ENCODE assay signal across 10 cellular contexts in genomic region chr2:85843543-85843942, GRCh38. TPM values are rescaled to one million over a fixed set of nuclear protein-coding genes. Genes with fewer than 3 reads are reported as not detected.
DNase-seq lines count a peak whose midpoint lies in the region; ATAC-seq, FAIRE-seq and TF ChIP-seq lines count a peak whose summit lies in the region.
"Had no signal": no experiment of that assay in that cellular context is flagged by ENCODE, and none has a peak within 500 bp of the region (broad histone marks: within the 10 kb centered on the region; RNA-seq: fewer than 3 reads in every experiment).

No MANE protein-coding gene starts in this region.

- no peak for ATAC-seq in HG03442 (IDR thresholded peaks at IDR 0.05; ENCODE audit: unreplicated experiment)

- H2AFZ ChIP-seq in OCI-LY1 (ENCODE audit: low read length), result no peak overlapping the region
- no peak overlapping the region for H2AFZ ChIP-seq in H1 (ENCODE audit: low read length)

- no peak for TF ChIP-seq POLR2A in H1 (IDR thresholded peaks at IDR 0.05; ENCODE audit: control extremely low read depth in 1 of 2, low read depth in 2 of 2, low read length in 2 of 2)

- H3K4me1 ChIP-seq in OCI-LY1 (ENCODE audit: insufficient read depth, low read length, severe bottlenecking) (no peaks in the 10 kb centered on the region), H1 (replicated peaks in 1 of 4; ENCODE audit: control insufficient read depth in 3 of 4, insufficient read depth in 4 of 4, low read length in 3 of 4) (no peaks in the 10 kb centered on the region)

- peaks cover 8% of the 10 kb centered on the region for H3K9me3 Mint-ChIP-seq in activated CD4-positive, alpha-beta T cell treated with anti-CD3 and anti-CD28 coated beads, Interleukin-2, amount 10 ng/mL, durations not matched to agents 24 days and 14 days

- TF ChIP-seq EP300 in H1 (IDR thresholded peaks at IDR 0.05; ENCODE audit: borderline replicate concordance in 1 of 2, low read depth in 2 of 2, low read length in 2 of 2), result no peak

- no peak overlapping the region for H3K14ac ChIP-seq in H1 (ENCODE audit: insufficient read length)

- peak; percentile 79 for TF ChIP-seq CTCF in OCI-LY1 (IDR thresholded peaks at IDR 0.05; ENCODE audit: low read length)
- TF ChIP-seq CTCF in H1 (IDR thresholded peaks at IDR 0.05; ENCODE audit: control extremely low read depth in 1 of 3, insufficient read depth in 1 of 3, low read depth in 1 of 3, low read length in 3 of 3), result peak; percentile 47 to 70 (median 58)

- H3K36me3 Mint-ChIP-seq in activated CD4-positive, alpha-beta T cell treated with anti-CD3 and anti-CD28 coated beads, Interleukin-2, amount 10 ng/mL, durations not matched to agents 24 days and 14 days (ENCODE audit: low read depth), result peaks cover 77% of the 10 kb centered on the region

- H3K4me1 Mint-ChIP-seq in activated CD4-positive, alpha-beta T cell treated with anti-CD3 and anti-CD28 coated beads, Interleukin-2, amount 10 ng/mL, durations not matched to agents 24 days and 14 days, result peaks cover 16% of the 10 kb centered on the region

- H3K27me3 ChIP-seq in OCI-LY1 (ENCODE audit: insufficient read depth, low read length) (no peaks in the 10 kb centered on the region), H1 (replicated peaks in 1 of 4; ENCODE audit: control insufficient read depth in 3 of 4, extremely low read depth in 1 of 4, insufficient read depth in 3 of 4, low read length in 3 of 4) (no peaks in the 10 kb centered on the region)

- WGBS in H1 (ENCODE audit: extremely low coverage in 1 of 2, insufficient coverage in 1 of 2, insufficient read length in 1 of 2, insufficient replicate concordance in 2 of 2, low coverage in 1 of 2, low lambda C conversion rate in 2 of 2, missing lambda C conversion rate in 1 of 2), 2 experiments, result 50% methylated on average over 4 of the region's 4 CpGs; no CpG with 5 or more reads in 1 of the 2 experiments

- no peaks in the 10 kb centered on the region for H3K23me2 ChIP-seq in H1 (ENCODE audit: low read depth, low read length)

- H3K9ac ChIP-seq in OCI-LY1 (ENCODE audit: low read length) (no peak overlapping the region), H1 (replicated peaks in 1 of 4; ENCODE audit: extremely low read depth in 1 of 4, low read depth in 3 of 4, low read length in 3 of 4) (no peak overlapping the region)

- no peak overlapping the region for H2BK5ac ChIP-seq in H1 (ENCODE audit: low read depth, low read length)

- no peaks in the 10 kb centered on the region for H3K27me3 Mint-ChIP-seq in activated CD4-positive, alpha-beta T cell treated with anti-CD3 and anti-CD28 coated beads, Interleukin-2, amount 10 ng/mL, durations not matched to agents 24 days and 14 days

- no peak overlapping the region for H3K4me3 Mint-ChIP-seq in activated CD4-positive, alpha-beta T cell treated with anti-CD3 and anti-CD28 coated beads, Interleukin-2, amount 10 ng/mL, durations not matched to agents 24 days and 14 days

- no peaks in the 10 kb centered on the region for H3K9me2 ChIP-seq in OCI-LY1 (ENCODE audit: low read depth, low read length)

- H4K20me1 ChIP-seq in OCI-LY1 (ENCODE audit: insufficient read depth, low read length), result no peaks in the 10 kb centered on the region
- H4K20me1 ChIP-seq in H1 (replicated peaks in 1 of 2; ENCODE audit: control insufficient read depth in 1 of 2, insufficient read depth in 2 of 2, low read length in 2 of 2), result no peaks in the 10 kb centered on the region

- FAIRE-seq in H1 (lab: Jason Lieb, UNC), result peak; percentile 57
- FAIRE-seq: islet of Langerhans had no signal

- no peak overlapping the region for H2BK120ac ChIP-seq in H1 (replicated peaks; ENCODE audit: low read depth, low read length)

- peak; percentile 16 to 33; a peak in 2 of 4 replicates for TF ChIP-seq RAD21 in H1 (IDR thresholded peaks at IDR 0.05 in 1 of 2, conservative IDR thresholded peaks at IDR 0.05 in 1 of 2; ENCODE audit: low read depth in 2 of 2, low read length in 2 of 2)

- no peaks in the 10 kb centered on the region for H3F3A ChIP-seq in OCI-LY1 (ENCODE audit: insufficient read depth, low read length)

- H3K36me3 ChIP-seq in OCI-LY1 (ENCODE audit: insufficient read depth, low read length) (peaks cover 7% of the 10 kb centered on the region; the same call in 1 of the 2 replicates), H1 (ENCODE audit: control insufficient read depth in 2 of 4, insufficient read depth in 4 of 4, low read length in 3 of 4) (no peaks in the 10 kb centered on the region)

- H4K8ac ChIP-seq in H1 (ENCODE audit: extremely low read depth, insufficient read depth, low read length), result no peak overlapping the region

- H3K4ac ChIP-seq in H1 (replicated peaks; ENCODE audit: insufficient read length, low read depth, low read length), result no peak overlapping the region

- H3K56ac ChIP-seq in H1 (replicated peaks; ENCODE audit: insufficient read length, low read depth, low read length), result no peak overlapping the region

- H3K79me2 ChIP-seq in OCI-LY1 (ENCODE audit: insufficient read depth, low read length), result no peaks in the 10 kb centered on the region
- no peaks in the 10 kb centered on the region for H3K79me2 ChIP-seq in H1 (ENCODE audit: control insufficient read depth in 1 of 2, insufficient read depth in 2 of 2, low read length in 2 of 2)

- no peak overlapping the region for H3K27ac ChIP-seq in OCI-LY1 (ENCODE audit: low read depth, low read length, poor library complexity, severe bottlenecking)
- H3K27ac ChIP-seq in H1 (ENCODE audit: low read depth, low read length), result no peak overlapping the region

- CTCF ChIA-PET in H1 (lab: Charles Lee; ENCODE audit: partially characterized antibody), result interaction anchor here (0.7 to 2.0 kb wide), 14 partner anchors 11 to 210 kb away, joined by 3 to 12 read pairs (median 3); no protein-coding TSS in a partner anchor

- H4K91ac ChIP-seq in H1 (replicated peaks; ENCODE audit: insufficient read length, low read length), result no peak overlapping the region

- H3K4me2 ChIP-seq in OCI-LY1 (ENCODE audit: low read length) (no peak overlapping the region), H1 (ENCODE audit: insufficient read depth in 1 of 2, low read depth in 2 of 2, low read length in 2 of 2) (no peak overlapping the region)

- H2BK15ac ChIP-seq in H1 (ENCODE audit: low read length), result no peak overlapping the region

- no peak overlapping the region for H3K23ac ChIP-seq in H1 (ENCODE audit: insufficient read length)

- no peak overlapping the region for H2BK12ac ChIP-seq in H1 (ENCODE audit: low read depth, low read length)

- POLR2A ChIA-PET in H1 (lab: Charles Lee; ENCODE audit: partially characterized antibody), result no interaction called here

- H3K4me3 ChIP-seq in OCI-LY1 (ENCODE audit: low read depth, low read length, poor library complexity, severe bottlenecking) (no peak overlapping the region), H1 (ENCODE audit: extremely low read depth in 1 of 4, insufficient read depth in 2 of 4, low read depth in 3 of 4, low read length in 4 of 4) (no peak overlapping the region)

- DNase-seq in activated CD4-positive, alpha-beta T cell treated with anti-CD3 and anti-CD28 coated beads, Interleukin-2, amount 10 ng/mL, durations not matched to agents 24 days and 14 days, result peak; percentile 61
- no peak for DNase-seq in activated CD4-positive, alpha-beta T cell treated with anti-CD3 and anti-CD28 coated beads for 1 hour
- DNase-seq in H1 (ENCODE audit: low read depth in 1 of 2, low spot score in 2 of 2) (peak in 1 of 2 experiments; percentile 80), posterior cingulate gyrus (no peak), NCI-H187 (lab: John Stamatoyannopoulos, UW) (no peak)
- DNase-seq in stimulated activated CD4-positive, alpha-beta T cell treated with anti-CD3 and anti-CD28 coated beads, Interleukin-4, amount 100 ng/mL, for 1 hour, result peak; percentile 39
- DNase-seq: DMS153 had no signal

- no peak overlapping the region for H3K18ac ChIP-seq in H1 (ENCODE audit: extremely low read depth, low read length)

- intact Hi-C loops in activated CD4-positive, alpha-beta T cell treated with anti-CD3 and anti-CD28 coated beads, Interleukin-2, amount 10 ng/mL, durations not matched to agents 24 days and 14 days (cut with micrococcal nuclease), result no loop called here
- intact Hi-C loops in posterior cingulate gyrus (cut with DNase I), result no loop called here

- no peak overlapping the region for H4K5ac ChIP-seq in H1 (ENCODE audit: insufficient read length, low read depth, low read length)

- H3K79me1 ChIP-seq in H1 (ENCODE audit: low read depth, low read length), result no peaks in the 10 kb centered on the region

- no peak overlapping the region for H2AK5ac ChIP-seq in H1 (ENCODE audit: low read depth, low read length)

- no peak overlapping the region for H3K27ac Mint-ChIP-seq in activated CD4-positive, alpha-beta T cell treated with anti-CD3 and anti-CD28 coated beads, Interleukin-2, amount 10 ng/mL, durations not matched to agents 24 days and 14 days

- H3K9me3 ChIP-seq in OCI-LY1 (ENCODE audit: low read length) (no peaks in the 10 kb centered on the region), H1 (ENCODE audit: insufficient read depth in 2 of 2, low read depth in 1 of 2, low read length in 1 of 2) (no peaks in the 10 kb centered on the region)

- no peak overlapping the region for H2BK20ac ChIP-seq in H1 (ENCODE audit: low read length)

TF ChIP-seq in H1, 55 proteins besides CTCF, POLR2A, EP300 and RAD21:
- TF ChIP-seq HDAC2 (IDR thresholded peaks at IDR 0.05; ENCODE audit: borderline replicate concordance in 1 of 2, low read depth in 2 of 2, low read length in 2 of 2) (0 out of 4 replicates have a peak, but pooled peaks of 1 of the 2 experiments have one; percentile 55), CHD2 (IDR thresholded peaks at IDR 0.05; ENCODE audit: low read length) (no peak), POLR2AphosphoS5 (IDR thresholded peaks at IDR 0.05; ENCODE audit: low read depth, low read length) (no peak), RBBP5 (IDR thresholded peaks at IDR 0.05; ENCODE audit: borderline replicate concordance, low read depth, low read length) (no peak)

RNA-seq across cellular contexts. Expression of gene ST3GAL5, which starts 45.2 kb away (rescaled TPM):
- total RNA-seq in activated CD4-positive, alpha-beta T cell treated with anti-CD3 and anti-CD28 coated beads, Interleukin-2, amount 10 ng/mL, durations not matched to agents 24 days and 14 days, result 13.3 and 14.6 TPM in 2 replicates
- total RNA-seq in H1 (2021; fragmentation: NEBNext Ultra II Directional; extraction: Animal tissue kit (Norgen Biotek cat#: 25700)), result 3.0 and 4.5 TPM in 2 replicates
- 1.6 and 1.9 TPM in 2 replicates for polyA plus RNA-seq in H1 (2011; rRNA removed)
- 2.4 TPM for polyA plus RNA-seq in H1 (2011; cell fraction: cytosol; rRNA removed)
- polyA plus RNA-seq in H1 (2011; cell fraction: nucleus; rRNA removed), result 1.8 TPM
- 2.3 to 3.2 TPM (median 2.6 TPM) in 4 replicates for polyA plus RNA-seq in H1 (2012, experiment 1 of 2)
- polyA plus RNA-seq in H1 (2012, experiment 2 of 2), result 1.3 TPM
- polyA plus RNA-seq in H1 (2013, experiment 1 of 2), result 3.6 TPM
- 3.3 TPM for polyA plus RNA-seq in H1 (2013, experiment 2 of 2)
- 4.4 and 6.3 TPM in 2 replicates for polyA minus RNA-seq in H1 (2011; rRNA and poly(A)+ RNA removed)
- polyA minus RNA-seq in H1 (2011; cell fraction: cytosol; rRNA and poly(A)+ RNA removed), result 2.9 TPM
- 8.2 TPM for polyA minus RNA-seq in H1 (2011; cell fraction: nucleus; rRNA and poly(A)+ RNA removed)

Comparison
In these comparisons a context has a peak if more than half of its experiments do, and no peak if none do; other contexts are left out.
1. DNase-seq: peak in activated CD4-positive, alpha-beta T cell treated with anti-CD3 and anti-CD28 coated beads, Interleukin-2, amount 10 ng/mL, durations not matched to agents 24 days and 14 days (single experiment) and stimulated activated CD4-positive, alpha-beta T cell treated with anti-CD3 and anti-CD28 coated beads, Interleukin-4, amount 100 ng/mL, for 1 hour (single experiment); none in activated CD4-positive, alpha-beta T cell treated with anti-CD3 and anti-CD28 coated beads for 1 hour (single experiment), posterior cingulate gyrus (0 of 10) and NCI-H187 (0 of 2).